Comparison of ENCODE assay signal across 16 cellular contexts in genomic region chr2:98828793-98829371, GRCh38.
DNase-seq lines count a peak whose midpoint lies in the region; ATAC-seq and TF ChIP-seq lines count a peak whose summit lies in the region.
"Had no signal": no experiment of that assay in that cellular context is flagged by ENCODE, and none has a peak within 500 bp of the region (broad histone marks: within the 10 kb centered on the region; RNA-seq: fewer than 3 reads in every experiment).

No MANE protein-coding gene starts in this region.

- peak overlapping the region; percentile 62 for H3K4me3 Mint-ChIP-seq in activated CD4-positive, alpha-beta T cell treated with anti-CD3 and anti-CD28 coated beads, Interleukin-2, amount 10 ng/mL, durations not matched to agents 24 days and 14 days
- H3K4me3 Mint-ChIP-seq in T-cell = peak overlapping the region in 2 of 3 donors; percentile 31 to 52
- H3K4me3 Mint-ChIP-seq in naive thymus-derived CD4-positive, alpha-beta T cell = peak overlapping the region in 9 of 10 donors; percentile 7 to 79 (median 62)
- H3K4me3 Mint-ChIP-seq: IgD-negative memory B cell had no signal

- H3K9me3 ChIP-seq in naive thymus-derived CD4-positive, alpha-beta T cell (ENCODE audit: control insufficient read depth in 2 of 3, low read length in 3 of 3) = no peaks in the 10 kb centered on the region
- no peaks in the 10 kb centered on the region for H3K9me3 ChIP-seq in heart right ventricle
- H3K9me3 ChIP-seq: esophagus muscularis mucosa, lower lobe of right lung, upper lobe of left lung had no signal

- H3K4me1 Mint-ChIP-seq in activated CD4-positive, alpha-beta T cell treated with anti-CD3 and anti-CD28 coated beads, Interleukin-2, amount 10 ng/mL, durations not matched to agents 24 days and 14 days = peaks cover 50% of the 10 kb centered on the region
- peaks cover 51 to 81% (median 58%) of the 10 kb centered on the region in 3 donors for H3K4me1 Mint-ChIP-seq in T-cell
- peaks cover 39 to 73% (median 48%) of the 10 kb centered on the region in 7 donors for H3K4me1 Mint-ChIP-seq in naive thymus-derived CD4-positive, alpha-beta T cell

- TF ChIP-seq CTCF in HL-60 (IDR thresholded peaks at IDR 0.05; ENCODE audit: insufficient read depth, low read length) = no peak
- no peak for TF ChIP-seq CTCF in heart right ventricle (IDR thresholded peaks at IDR 0.05)

- no peaks in the 10 kb centered on the region for H3K27me3 Mint-ChIP-seq in activated CD4-positive, alpha-beta T cell treated with anti-CD3 and anti-CD28 coated beads, Interleukin-2, amount 10 ng/mL, durations not matched to agents 24 days and 14 days
- H3K27me3 Mint-ChIP-seq in T-cell = no peaks in the 10 kb centered on the region
- peaks cover 0 to 2% (median 0%) of the 10 kb centered on the region in 5 donors for H3K27me3 Mint-ChIP-seq in naive thymus-derived CD4-positive, alpha-beta T cell

- CTCF ChIA-PET in T-cell (lab: Charles Lee) = interaction anchor here (0.6 to 2.1 kb wide), 4 partner anchors 12 to 180 kb away, joined by 3 to 5 read pairs (median 3); no protein-coding TSS in a partner anchor
- CTCF ChIA-PET in naive thymus-derived CD4-positive, alpha-beta T cell (lab: Charles Lee) = interaction anchor here (0.9 to 1.6 kb wide), 2 partner anchors 179 to 220 kb away, joined by 3 to 5 read pairs; partner anchors contain the start of genes COA5 and UNC50

- no peaks in the 10 kb centered on the region for H3K36me3 ChIP-seq in naive thymus-derived CD4-positive, alpha-beta T cell (ENCODE audit: control insufficient read depth in 2 of 3, insufficient read depth in 3 of 3, low read length in 3 of 3)
- no peaks in the 10 kb centered on the region for H3K36me3 ChIP-seq in heart right ventricle
- H3K36me3 ChIP-seq: esophagus muscularis mucosa, lower lobe of right lung, upper lobe of left lung had no signal

- H3K36me3 Mint-ChIP-seq in activated CD4-positive, alpha-beta T cell treated with anti-CD3 and anti-CD28 coated beads, Interleukin-2, amount 10 ng/mL, durations not matched to agents 24 days and 14 days (ENCODE audit: low read depth) = no peaks in the 10 kb centered on the region
- H3K36me3 Mint-ChIP-seq in T-cell = no peaks in the 10 kb centered on the region
- peaks cover 0 to 7% (median 0%) of the 10 kb centered on the region in 5 donors for H3K36me3 Mint-ChIP-seq in naive thymus-derived CD4-positive, alpha-beta T cell

- H3K4me3 ChIP-seq in HL-60 (replicated peaks; ENCODE audit: insufficient read depth, low read length) (no peak overlapping the region), heart right ventricle (no peak overlapping the region)
- H3K4me3 ChIP-seq in naive thymus-derived CD4-positive, alpha-beta T cell (ENCODE audit: low read length) = no peak overlapping the region
- H3K4me3 ChIP-seq: esophagus muscularis mucosa, lower lobe of right lung, upper lobe of left lung had no signal

- H3K4me1 ChIP-seq in naive thymus-derived CD4-positive, alpha-beta T cell (ENCODE audit: control insufficient read depth in 2 of 2, insufficient read depth in 2 of 2, low read length in 2 of 2) = peaks cover 25 to 39% of the 10 kb centered on the region in 2 donors
- H3K4me1 ChIP-seq in heart right ventricle = peaks cover 0 to 58% (median 31%) of the 10 kb centered on the region in 9 donors

- H3K9me3 Mint-ChIP-seq in activated CD4-positive, alpha-beta T cell treated with anti-CD3 and anti-CD28 coated beads, Interleukin-2, amount 10 ng/mL, durations not matched to agents 24 days and 14 days = no peaks in the 10 kb centered on the region
- no peaks in the 10 kb centered on the region for H3K9me3 Mint-ChIP-seq in T-cell
- no peaks in the 10 kb centered on the region for H3K9me3 Mint-ChIP-seq in naive thymus-derived CD4-positive, alpha-beta T cell
- H3K9me3 Mint-ChIP-seq: IgD-negative memory B cell had no signal

- 65 to 67% methylated on average over 5 of the region's 5 CpGs for WGBS in heart right ventricle, 2 donors

- POLR2A ChIA-PET in T-cell (lab: Charles Lee) = interaction anchor here (0.6 to 0.9 kb wide), 3 partner anchors 15 to 176 kb away, joined by 4 to 5 read pairs (median 5); no protein-coding TSS in a partner anchor
- POLR2A ChIA-PET in naive thymus-derived CD4-positive, alpha-beta T cell (lab: Charles Lee) = interaction anchor here (0.6 to 2.8 kb wide), 8 partner anchors 22 to 175 kb away, joined by 3 to 15 read pairs (median 5); partner anchors contain the start of gene MGAT4A

- peak; percentile 50 to 68 (median 60) for ATAC-seq in T-cell (replicated peaks in 1 of 4)
- peak; percentile 28 for ATAC-seq in naive thymus-derived CD4-positive, alpha-beta T cell
- ATAC-seq in HG03571 (IDR thresholded peaks at IDR 0.05; ENCODE audit: unreplicated experiment) = no peak
- ATAC-seq in HG02852 (IDR thresholded peaks at IDR 0.05; ENCODE audit: unreplicated experiment) = no peak
- no peak for ATAC-seq in heart right ventricle
- ATAC-seq: lower lobe of right lung had no signal

- H3K27ac Mint-ChIP-seq in activated CD4-positive, alpha-beta T cell treated with anti-CD3 and anti-CD28 coated beads, Interleukin-2, amount 10 ng/mL, durations not matched to agents 24 days and 14 days = peak overlapping the region; percentile 39
- H3K27ac Mint-ChIP-seq in T-cell = peak overlapping the region; percentile 90
- H3K27ac Mint-ChIP-seq in naive thymus-derived CD4-positive, alpha-beta T cell = peak overlapping the region; percentile 60 to 93 (median 79)

- intact Hi-C loops in activated CD4-positive, alpha-beta T cell treated with anti-CD3 and anti-CD28 coated beads, Interleukin-2, amount 10 ng/mL, durations not matched to agents 24 days and 14 days (cut with micrococcal nuclease) = no loop called here
- intact Hi-C loops in naive thymus-derived CD4-positive, alpha-beta T cell (cut with micrococcal nuclease) = loop anchor here in 1 of 2 donors (2.0 kb wide), 2 partner anchors 58 to 180 kb away; no protein-coding TSS in a partner anchor
- intact Hi-C loops in heart right ventricle (cut with DNase I) = loop anchor here in 1 of 10 donors (5.0 kb wide), 1 partner anchor 97 kb away; the partner anchor contains the start of gene MGAT4A

- H3K27me3 ChIP-seq in HL-60 (ENCODE audit: insufficient read depth, poor library complexity, severe bottlenecking) = no peaks in the 10 kb centered on the region
- no peaks in the 10 kb centered on the region for H3K27me3 ChIP-seq in naive thymus-derived CD4-positive, alpha-beta T cell (ENCODE audit: control insufficient read depth in 2 of 2, insufficient read depth in 2 of 2, low read length in 2 of 2)
- no peaks in the 10 kb centered on the region for H3K27me3 ChIP-seq in heart right ventricle
- H3K27me3 ChIP-seq: esophagus muscularis mucosa, upper lobe of left lung had no signal

- DNase-seq in activated CD4-positive, alpha-beta T cell treated with anti-CD3 and anti-CD28 coated beads, Interleukin-2, amount 10 ng/mL, durations not matched to agents 24 days and 14 days = peak; percentile 73
- no peak for DNase-seq in activated CD4-positive, alpha-beta T cell treated with anti-CD3 and anti-CD28 coated beads for 1 hour
- peak; percentile 66 to 70 for DNase-seq in HL-60 (ENCODE audit: low read depth in 1 of 2, low spot score in 1 of 2)
- DNase-seq in T-cell = no peak
- DNase-seq in naive thymus-derived CD4-positive, alpha-beta T cell = peak in 1 of 9 donors; percentile 28
- DNase-seq in heart right ventricle = no peak
- DNase-seq: activated effector memory CD4-positive, alpha-beta T cell treated with Interleukin-2 at 50 U/mL for 16 hours; cerebellar nuclear complex; HCEC 1CT; lower lobe of right lung; occipital lobe; upper lobe of left lung had no signal

- H3K27ac ChIP-seq in HL-60 (replicated peaks) = peak overlapping the region; percentile 69
- no peak overlapping the region for H3K27ac ChIP-seq in naive thymus-derived CD4-positive, alpha-beta T cell (ENCODE audit: low read depth, low read length)
- peak overlapping the region in 3 of 10 donors; percentile 3 to 47 (median 29) for H3K27ac ChIP-seq in heart right ventricle
- H3K27ac ChIP-seq: esophagus muscularis mucosa, lower lobe of right lung had no signal

Comparison
In these comparisons a context has a peak if more than half of its experiments do, and no peak if none do; other contexts are left out.
1. DNase-seq: peak in activated CD4-positive, alpha-beta T cell treated with anti-CD3 and anti-CD28 coated beads, Interleukin-2, amount 10 ng/mL, durations not matched to agents 24 days and 14 days (single experiment) and HL-60 (2 of 2); none in activated CD4-positive, alpha-beta T cell treated with anti-CD3 and anti-CD28 coated beads for 1 hour (single experiment), T-cell (0 of 34) and heart right ventricle (0 of 2).
2. H3K27ac Mint-ChIP-seq: peak in every context shown above with its lines; median percentile 90 in T-cell; 79 in naive thymus-derived CD4-positive, alpha-beta T cell; 39 in activated CD4-positive, alpha-beta T cell treated with anti-CD3 and anti-CD28 coated beads, Interleukin-2, amount 10 ng/mL, durations not matched to agents 24 days and 14 days.
3. ATAC-seq: peak in T-cell (4 of 4) and naive thymus-derived CD4-positive, alpha-beta T cell (single experiment); none in HG03571 (single experiment), HG02852 (single experiment) and heart right ventricle (0 of 8).
4. Peak in every context shown above with its lines, with median percentiles within 50 percentile points of each other: H3K4me3 Mint-ChIP-seq.